Comparison of ENCODE assay signal across 1 cellular context in the genomic region with DNA sequence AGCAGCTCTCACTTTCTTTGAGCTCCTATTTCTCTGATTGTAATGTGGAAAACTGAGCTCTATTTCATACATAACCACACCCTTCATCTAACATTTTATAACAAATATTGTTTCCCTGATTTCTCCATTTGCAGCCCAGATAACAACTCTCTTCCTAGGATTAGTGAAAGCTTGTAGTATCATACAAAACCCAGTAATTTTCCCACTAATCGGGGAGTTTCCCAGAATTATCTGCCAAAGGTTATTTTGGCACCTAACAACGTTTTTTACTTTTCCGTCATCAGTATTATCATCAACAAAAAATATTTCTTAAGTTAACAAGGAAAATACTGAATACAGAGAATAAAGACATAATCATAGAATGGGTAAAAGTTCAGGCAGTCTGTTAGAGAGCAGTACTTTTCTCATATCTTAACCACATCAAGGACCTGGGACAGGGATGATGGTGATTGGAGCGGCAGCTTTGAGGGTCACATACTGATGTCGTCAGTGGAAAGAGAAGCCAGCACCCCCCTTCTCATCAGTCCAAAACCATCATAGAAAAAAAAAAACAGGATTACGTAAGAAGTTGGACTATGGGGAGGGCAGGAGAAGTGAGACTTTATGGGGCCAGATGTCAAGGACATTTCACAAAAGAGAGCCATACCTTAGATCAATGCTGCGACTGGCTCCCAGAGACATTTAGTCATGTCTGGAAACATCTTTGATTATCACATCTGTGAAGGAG.
TF ChIP-seq lines count a peak whose summit lies in the region.

No MANE protein-coding gene starts in this region.

TF ChIP-seq in HepG2, 621 proteins besides CTCF, POLR2A, EP300 and RAD21 (continued from another document and continues in another):
- TF ChIP-seq, protein P1, sequence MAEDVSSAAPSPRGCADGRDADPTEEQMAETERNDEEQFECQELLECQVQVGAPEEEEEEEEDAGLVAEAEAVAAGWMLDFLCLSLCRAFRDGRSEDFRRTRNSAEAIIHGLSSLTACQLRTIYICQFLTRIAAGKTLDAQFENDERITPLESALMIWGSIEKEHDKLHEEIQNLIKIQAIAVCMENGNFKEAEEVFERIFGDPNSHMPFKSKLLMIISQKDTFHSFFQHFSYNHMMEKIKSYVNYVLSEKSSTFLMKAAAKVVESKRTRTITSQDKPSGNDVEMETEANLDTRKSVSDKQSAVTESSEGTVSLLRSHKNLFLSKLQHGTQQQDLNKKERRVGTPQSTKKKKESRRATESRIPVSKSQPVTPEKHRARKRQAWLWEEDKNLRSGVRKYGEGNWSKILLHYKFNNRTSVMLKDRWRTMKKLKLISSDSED (CRISPR knock-in tag; IDR thresholded peaks at IDR 0.05), result no peak
- TF ChIP-seq, protein P2, sequence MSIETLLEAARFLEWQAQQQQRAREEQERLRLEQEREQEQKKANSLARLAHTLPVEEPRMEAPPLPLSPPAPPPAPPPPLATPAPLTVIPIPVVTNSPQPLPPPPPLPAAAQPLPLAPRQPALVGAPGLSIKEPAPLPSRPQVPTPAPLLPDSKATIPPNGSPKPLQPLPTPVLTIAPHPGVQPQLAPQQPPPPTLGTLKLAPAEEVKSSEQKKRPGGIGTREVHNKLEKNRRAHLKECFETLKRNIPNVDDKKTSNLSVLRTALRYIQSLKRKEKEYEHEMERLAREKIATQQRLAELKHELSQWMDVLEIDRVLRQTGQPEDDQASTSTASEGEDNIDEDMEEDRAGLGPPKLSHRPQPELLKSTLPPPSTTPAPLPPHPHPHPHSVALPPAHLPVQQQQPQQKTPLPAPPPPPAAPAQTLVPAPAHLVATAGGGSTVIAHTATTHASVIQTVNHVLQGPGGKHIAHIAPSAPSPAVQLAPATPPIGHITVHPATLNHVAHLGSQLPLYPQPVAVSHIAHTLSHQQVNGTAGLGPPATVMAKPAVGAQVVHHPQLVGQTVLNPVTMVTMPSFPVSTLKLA (IDR thresholded peaks at IDR 0.05), result no peak
- TF ChIP-seq MED8 (CRISPR knock-in tag; IDR thresholded peaks at IDR 0.05; ENCODE audit: insufficient replicate concordance) (no peak), SP140L (CRISPR knock-in tag; IDR thresholded peaks at IDR 0.05; ENCODE audit: borderline replicate concordance) (no peak), ZNF839 (CRISPR knock-in tag; IDR thresholded peaks at IDR 0.05; ENCODE audit: borderline replicate concordance) (no peak), SRSF9 (IDR thresholded peaks at IDR 0.05; ENCODE audit: borderline replicate concordance, insufficient read depth, low read depth, low read length, poor library complexity, severe bottlenecking) (no peak), SETDB1 (CRISPR knock-in tag; IDR thresholded peaks at IDR 0.05; ENCODE audit: borderline replicate concordance) (no peak), ZNF792 (CRISPR knock-in tag; IDR thresholded peaks at IDR 0.05) (no peak), TEAD3 (CRISPR knock-in tag; optimal IDR thresholded peaks at IDR 0.05; ENCODE audit: borderline replicate concordance) (no peak), ZNF501 (CRISPR knock-in tag; IDR thresholded peaks at IDR 0.05) (no peak), ZSCAN22 (CRISPR knock-in tag; IDR thresholded peaks at IDR 0.05) (no peak), RCOR2 (CRISPR knock-in tag; IDR thresholded peaks at IDR 0.05) (no peak), ZKSCAN1 (IDR thresholded peaks at IDR 0.05; ENCODE audit: low read length) (no peak), ATF1 (CRISPR knock-in tag; IDR thresholded peaks at IDR 0.05) (peak; percentile 24; the same call in 1 of the 2 replicates), ZFP37 (CRISPR knock-in tag; IDR thresholded peaks at IDR 0.05; ENCODE audit: borderline replicate concordance) (0 out of 2 replicates have a peak, but pooled peaks have one; percentile 21), RORA (CRISPR knock-in tag; IDR thresholded peaks at IDR 0.05) (no peak), FOXM1 (CRISPR knock-in tag; IDR thresholded peaks at IDR 0.05) (no peak), SMAD9 (CRISPR knock-in tag; IDR thresholded peaks at IDR 0.05) (no peak), NR1H2 (CRISPR knock-in tag; IDR thresholded peaks at IDR 0.05; ENCODE audit: borderline replicate concordance, low read depth) (no peak), FOXJ3 (CRISPR knock-in tag; IDR thresholded peaks at IDR 0.05; ENCODE audit: borderline replicate concordance) (peak; percentile 47; the same call in 1 of the 2 replicates), ZNF205 (CRISPR knock-in tag; IDR thresholded peaks at IDR 0.05) (no peak), ZNF251 (CRISPR knock-in tag; IDR thresholded peaks at IDR 0.05) (no peak), ZNF782 (CRISPR knock-in tag; IDR thresholded peaks at IDR 0.05; ENCODE audit: borderline replicate concordance) (no peak), HNRNPUL1 (IDR thresholded peaks at IDR 0.05; ENCODE audit: low read depth, low read length) (no peak), SOX13 (IDR thresholded peaks at IDR 0.05) (no peak), SOX13 (CRISPR knock-in tag; conservative IDR thresholded peaks at IDR 0.05 in 1 of 2, IDR thresholded peaks at IDR 0.05 in 1 of 2) (0 out of 4 replicates have a peak, but pooled peaks of 1 of the 2 experiments have one; percentile 20), SOX6 (IDR thresholded peaks at IDR 0.05) (no peak), SOX6 (CRISPR knock-in tag; IDR thresholded peaks at IDR 0.05) (peak; percentile 39; the same call in 1 of the 2 replicates), NR2F6 (IDR thresholded peaks at IDR 0.05) (peak; percentile 76), NR2F6 (CRISPR knock-in tag; IDR thresholded peaks at IDR 0.05) (peak; percentile 83), ZNF3 (CRISPR knock-in tag; IDR thresholded peaks at IDR 0.05) (no peak), MBNL3 (CRISPR knock-in tag; conservative IDR thresholded peaks at IDR 0.05) (no peak), RFX5 (IDR thresholded peaks at IDR 0.05; ENCODE audit: low read depth, low read length) (no peak), ZNF841 (CRISPR knock-in tag; IDR thresholded peaks at IDR 0.05; ENCODE audit: borderline replicate concordance) (no peak), ZNF652 (CRISPR knock-in tag; IDR thresholded peaks at IDR 0.05; ENCODE audit: borderline replicate concordance, low read depth) (no peak), TOE1 (CRISPR knock-in tag; IDR thresholded peaks at IDR 0.05) (no peak), ZNF556 (CRISPR knock-in tag; IDR thresholded peaks at IDR 0.05; ENCODE audit: borderline replicate concordance) (no peak), FOXA3 (CRISPR knock-in tag; IDR thresholded peaks at IDR 0.05) (no peak), SMAD3 (CRISPR knock-in tag; IDR thresholded peaks at IDR 0.05) (no peak), ZNF441 (CRISPR knock-in tag; IDR thresholded peaks at IDR 0.05; ENCODE audit: borderline replicate concordance) (no peak), MTF2 (CRISPR knock-in tag; IDR thresholded peaks at IDR 0.05; ENCODE audit: borderline replicate concordance) (no peak), MTA1 (CRISPR knock-in tag; IDR thresholded peaks at IDR 0.05; ENCODE audit: borderline replicate concordance) (no peak), MXI1 (IDR thresholded peaks at IDR 0.05; ENCODE audit: borderline replicate concordance, low read depth, low read length) (no peak), ZMYM4 (CRISPR knock-in tag; IDR thresholded peaks at IDR 0.05) (peak; percentile 66), ZFX (CRISPR knock-in tag; IDR thresholded peaks at IDR 0.05; ENCODE audit: low read depth) (no peak), ZNF577 (CRISPR knock-in tag; IDR thresholded peaks at IDR 0.05; ENCODE audit: borderline replicate concordance, low read depth) (no peak), MAF1 (CRISPR knock-in tag; IDR thresholded peaks at IDR 0.05; ENCODE audit: borderline replicate concordance) (no peak), ZNF136 (CRISPR knock-in tag; IDR thresholded peaks at IDR 0.05; ENCODE audit: low read depth) (no peak), ZNF780A (CRISPR knock-in tag; IDR thresholded peaks at IDR 0.05) (no peak), FOSL2 (CRISPR knock-in tag; IDR thresholded peaks at IDR 0.05) (no peak)
- TF ChIP-seq, protein P3, sequence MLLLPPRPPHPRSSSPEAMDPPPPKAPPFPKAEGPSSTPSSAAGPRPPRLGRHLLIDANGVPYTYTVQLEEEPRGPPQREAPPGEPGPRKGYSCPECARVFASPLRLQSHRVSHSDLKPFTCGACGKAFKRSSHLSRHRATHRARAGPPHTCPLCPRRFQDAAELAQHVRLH (CRISPR knock-in tag; IDR thresholded peaks at IDR 0.05; ENCODE audit: borderline replicate concordance, low read depth), result no peak
- TF ChIP-seq, protein P4, sequence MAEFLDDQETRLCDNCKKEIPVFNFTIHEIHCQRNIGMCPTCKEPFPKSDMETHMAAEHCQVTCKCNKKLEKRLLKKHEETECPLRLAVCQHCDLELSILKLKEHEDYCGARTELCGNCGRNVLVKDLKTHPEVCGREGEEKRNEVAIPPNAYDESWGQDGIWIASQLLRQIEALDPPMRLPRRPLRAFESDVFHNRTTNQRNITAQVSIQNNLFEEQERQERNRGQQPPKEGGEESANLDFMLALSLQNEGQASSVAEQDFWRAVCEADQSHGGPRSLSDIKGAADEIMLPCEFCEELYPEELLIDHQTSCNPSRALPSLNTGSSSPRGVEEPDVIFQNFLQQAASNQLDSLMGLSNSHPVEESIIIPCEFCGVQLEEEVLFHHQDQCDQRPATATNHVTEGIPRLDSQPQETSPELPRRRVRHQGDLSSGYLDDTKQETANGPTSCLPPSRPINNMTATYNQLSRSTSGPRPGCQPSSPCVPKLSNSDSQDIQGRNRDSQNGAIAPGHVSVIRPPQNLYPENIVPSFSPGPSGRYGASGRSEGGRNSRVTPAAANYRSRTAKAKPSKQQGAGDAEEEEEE (CRISPR knock-in tag; IDR thresholded peaks at IDR 0.05; ENCODE audit: borderline replicate concordance), result no peak
- TF ChIP-seq, protein P5, sequence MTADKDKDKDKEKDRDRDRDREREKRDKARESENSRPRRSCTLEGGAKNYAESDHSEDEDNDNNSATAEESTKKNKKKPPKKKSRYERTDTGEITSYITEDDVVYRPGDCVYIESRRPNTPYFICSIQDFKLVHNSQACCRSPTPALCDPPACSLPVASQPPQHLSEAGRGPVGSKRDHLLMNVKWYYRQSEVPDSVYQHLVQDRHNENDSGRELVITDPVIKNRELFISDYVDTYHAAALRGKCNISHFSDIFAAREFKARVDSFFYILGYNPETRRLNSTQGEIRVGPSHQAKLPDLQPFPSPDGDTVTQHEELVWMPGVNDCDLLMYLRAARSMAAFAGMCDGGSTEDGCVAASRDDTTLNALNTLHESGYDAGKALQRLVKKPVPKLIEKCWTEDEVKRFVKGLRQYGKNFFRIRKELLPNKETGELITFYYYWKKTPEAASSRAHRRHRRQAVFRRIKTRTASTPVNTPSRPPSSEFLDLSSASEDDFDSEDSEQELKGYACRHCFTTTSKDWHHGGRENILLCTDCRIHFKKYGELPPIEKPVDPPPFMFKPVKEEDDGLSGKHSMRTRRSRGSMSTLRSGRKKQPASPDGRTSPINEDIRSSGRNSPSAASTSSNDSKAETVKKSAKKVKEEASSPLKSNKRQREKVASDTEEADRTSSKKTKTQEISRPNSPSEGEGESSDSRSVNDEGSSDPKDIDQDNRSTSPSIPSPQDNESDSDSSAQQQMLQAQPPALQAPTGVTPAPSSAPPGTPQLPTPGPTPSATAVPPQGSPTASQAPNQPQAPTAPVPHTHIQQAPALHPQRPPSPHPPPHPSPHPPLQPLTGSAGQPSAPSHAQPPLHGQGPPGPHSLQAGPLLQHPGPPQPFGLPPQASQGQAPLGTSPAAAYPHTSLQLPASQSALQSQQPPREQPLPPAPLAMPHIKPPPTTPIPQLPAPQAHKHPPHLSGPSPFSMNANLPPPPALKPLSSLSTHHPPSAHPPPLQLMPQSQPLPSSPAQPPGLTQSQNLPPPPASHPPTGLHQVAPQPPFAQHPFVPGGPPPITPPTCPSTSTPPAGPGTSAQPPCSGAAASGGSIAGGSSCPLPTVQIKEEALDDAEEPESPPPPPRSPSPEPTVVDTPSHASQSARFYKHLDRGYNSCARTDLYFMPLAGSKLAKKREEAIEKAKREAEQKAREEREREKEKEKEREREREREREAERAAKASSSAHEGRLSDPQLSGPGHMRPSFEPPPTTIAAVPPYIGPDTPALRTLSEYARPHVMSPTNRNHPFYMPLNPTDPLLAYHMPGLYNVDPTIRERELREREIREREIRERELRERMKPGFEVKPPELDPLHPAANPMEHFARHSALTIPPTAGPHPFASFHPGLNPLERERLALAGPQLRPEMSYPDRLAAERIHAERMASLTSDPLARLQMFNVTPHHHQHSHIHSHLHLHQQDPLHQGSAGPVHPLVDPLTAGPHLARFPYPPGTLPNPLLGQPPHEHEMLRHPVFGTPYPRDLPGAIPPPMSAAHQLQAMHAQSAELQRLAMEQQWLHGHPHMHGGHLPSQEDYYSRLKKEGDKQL (CRISPR knock-in tag; IDR thresholded peaks at IDR 0.05; ENCODE audit: low read depth), result no peak
- TF ChIP-seq, protein P6, sequence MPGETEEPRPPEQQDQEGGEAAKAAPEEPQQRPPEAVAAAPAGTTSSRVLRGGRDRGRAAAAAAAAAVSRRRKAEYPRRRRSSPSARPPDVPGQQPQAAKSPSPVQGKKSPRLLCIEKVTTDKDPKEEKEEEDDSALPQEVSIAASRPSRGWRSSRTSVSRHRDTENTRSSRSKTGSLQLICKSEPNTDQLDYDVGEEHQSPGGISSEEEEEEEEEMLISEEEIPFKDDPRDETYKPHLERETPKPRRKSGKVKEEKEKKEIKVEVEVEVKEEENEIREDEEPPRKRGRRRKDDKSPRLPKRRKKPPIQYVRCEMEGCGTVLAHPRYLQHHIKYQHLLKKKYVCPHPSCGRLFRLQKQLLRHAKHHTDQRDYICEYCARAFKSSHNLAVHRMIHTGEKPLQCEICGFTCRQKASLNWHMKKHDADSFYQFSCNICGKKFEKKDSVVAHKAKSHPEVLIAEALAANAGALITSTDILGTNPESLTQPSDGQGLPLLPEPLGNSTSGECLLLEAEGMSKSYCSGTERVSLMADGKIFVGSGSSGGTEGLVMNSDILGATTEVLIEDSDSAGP (CRISPR knock-in tag; IDR thresholded peaks at IDR 0.05; ENCODE audit: borderline replicate concordance), result no peak
- TF ChIP-seq, protein P7, sequence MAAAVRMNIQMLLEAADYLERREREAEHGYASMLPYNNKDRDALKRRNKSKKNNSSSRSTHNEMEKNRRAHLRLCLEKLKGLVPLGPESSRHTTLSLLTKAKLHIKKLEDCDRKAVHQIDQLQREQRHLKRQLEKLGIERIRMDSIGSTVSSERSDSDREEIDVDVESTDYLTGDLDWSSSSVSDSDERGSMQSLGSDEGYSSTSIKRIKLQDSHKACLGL (CRISPR knock-in tag; IDR thresholded peaks at IDR 0.05), result no peak
- TF ChIP-seq, protein P8, sequence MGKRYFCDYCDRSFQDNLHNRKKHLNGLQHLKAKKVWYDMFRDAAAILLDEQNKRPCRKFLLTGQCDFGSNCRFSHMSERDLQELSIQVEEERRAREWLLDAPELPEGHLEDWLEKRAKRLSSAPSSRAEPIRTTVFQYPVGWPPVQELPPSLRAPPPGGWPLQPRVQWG (CRISPR knock-in tag; IDR thresholded peaks at IDR 0.05; ENCODE audit: borderline replicate concordance, low read depth), result no peak
- TF ChIP-seq, protein P9, sequence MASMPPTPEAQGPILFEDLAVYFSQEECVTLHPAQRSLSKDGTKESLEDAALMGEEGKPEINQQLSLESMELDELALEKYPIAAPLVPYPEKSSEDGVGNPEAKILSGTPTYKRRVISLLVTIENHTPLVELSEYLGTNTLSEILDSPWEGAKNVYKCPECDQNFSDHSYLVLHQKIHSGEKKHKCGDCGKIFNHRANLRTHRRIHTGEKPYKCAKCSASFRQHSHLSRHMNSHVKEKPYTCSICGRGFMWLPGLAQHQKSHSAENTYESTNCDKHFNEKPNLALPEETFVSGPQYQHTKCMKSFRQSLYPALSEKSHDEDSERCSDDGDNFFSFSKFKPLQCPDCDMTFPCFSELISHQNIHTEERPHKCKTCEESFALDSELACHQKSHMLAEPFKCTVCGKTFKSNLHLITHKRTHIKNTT (CRISPR knock-in tag; IDR thresholded peaks at IDR 0.05), result 0 out of 2 replicates have a peak, but pooled peaks have one; percentile 64
